20 cellular contexts compared by ENCODE assay signal in genomic region chr7:101436226-101436745, GRCh38.
DNase-seq lines count a peak whose midpoint lies in the region; ATAC-seq, FAIRE-seq and TF ChIP-seq lines count a peak whose summit lies in the region.
"Had no signal": no experiment of that assay in that cellular context is flagged by ENCODE, and none has a peak within 500 bp of the region (broad histone marks: within the 10 kb centered on the region; RNA-seq: fewer than 3 reads in every experiment).

No MANE protein-coding gene starts in this region.

- H4K5ac ChIP-seq in H1 (ENCODE audit: insufficient read length, low read depth, low read length), result no peak overlapping the region

- peaks cover 17 to 25% of the 10 kb centered on the region in 2 donors for H3K27me3 Mint-ChIP-seq in natural killer cell treated with Interleukin-12 subunit alpha and Interleukin-12 subunit beta and Interleukin-15 and Interleukin-18, amount 100 ng/mL, for 72 hours
- H3K27me3 Mint-ChIP-seq in natural killer cell (ENCODE audit: low read depth in 2 of 2) (peaks cover 22 to 25% of the 10 kb centered on the region in 2 donors), mesothelial cell of epicardium (ENCODE audit: low read depth) (no peaks in the 10 kb centered on the region), type B pancreatic cell (no peaks in the 10 kb centered on the region)
- H3K27me3 Mint-ChIP-seq in CD8-positive, alpha-beta T cell (ENCODE audit: low read depth), result peaks cover 24% of the 10 kb centered on the region

- no peak overlapping the region for H3K9ac ChIP-seq in H1 (replicated peaks in 1 of 4; ENCODE audit: extremely low read depth in 1 of 4, low read depth in 3 of 4, low read length in 3 of 4)

- H3K23me2 ChIP-seq in H1 (ENCODE audit: low read depth, low read length), result no peaks in the 10 kb centered on the region

- TF ChIP-seq POLR2A in H1 (IDR thresholded peaks at IDR 0.05; ENCODE audit: control extremely low read depth in 1 of 2, low read depth in 2 of 2, low read length in 2 of 2), result no peak

- no peak for FAIRE-seq in H1 (lab: Jason Lieb, UNC)
- FAIRE-seq: D721Med, H54 had no signal

- no peak for ATAC-seq in natural killer cell treated with Interleukin-12 subunit alpha and Interleukin-12 subunit beta and Interleukin-15 and Interleukin-18, amount 100 ng/mL, for 72 hours
- no peak for ATAC-seq in natural killer cell
- ATAC-seq in CD8-positive, alpha-beta T cell, result no peak
- ATAC-seq: Panc1, Right ventricle myocardium inferior had no signal

- no peak for TF ChIP-seq CTCF in natural killer cell (IDR thresholded peaks at IDR 0.05)
- no peak for TF ChIP-seq CTCF in H1 (IDR thresholded peaks at IDR 0.05; ENCODE audit: control extremely low read depth in 1 of 3, insufficient read depth in 1 of 3, low read depth in 1 of 3, low read length in 3 of 3)
- no peak for TF ChIP-seq CTCF in mesothelial cell of epicardium (IDR thresholded peaks at IDR 0.05; ENCODE audit: unreplicated experiment)
- TF ChIP-seq CTCF in type B pancreatic cell (conservative IDR thresholded peaks at IDR 0.05), result peak; percentile 9
- TF ChIP-seq CTCF in CD8-positive, alpha-beta T cell (IDR thresholded peaks at IDR 0.05), result no peak

- no peak overlapping the region; the same call in 1 of the 2 replicates for H4K8ac ChIP-seq in H1 (ENCODE audit: extremely low read depth, insufficient read depth, low read length)

- TF ChIP-seq RAD21 in H1 (IDR thresholded peaks at IDR 0.05 in 1 of 2, conservative IDR thresholded peaks at IDR 0.05 in 1 of 2; ENCODE audit: low read depth in 2 of 2, low read length in 2 of 2), result no peak

- H3K79me1 ChIP-seq in H1 (ENCODE audit: low read depth, low read length), result no peaks in the 10 kb centered on the region; the same call in 1 of the 2 replicates

- no peaks in the 10 kb centered on the region for H3K9me3 ChIP-seq in H1 (ENCODE audit: insufficient read depth in 2 of 2, low read depth in 1 of 2, low read length in 1 of 2)
- no peaks in the 10 kb centered on the region for H3K9me3 ChIP-seq in CD8-positive, alpha-beta T cell (ENCODE audit: low read length)

- no peak overlapping the region for H3K14ac ChIP-seq in H1 (ENCODE audit: insufficient read length)

- 0 out of 2 replicates have a peak overlapping the region, but pooled peaks have one; percentile 13 for H2AK5ac ChIP-seq in H1 (ENCODE audit: low read depth, low read length)

- POLR2A ChIA-PET in H1 (lab: Charles Lee; ENCODE audit: partially characterized antibody), result interaction anchor here (0.8 to 1.8 kb wide), 3 partner anchors 12 to 115 kb away, joined by 4 read pairs; partner anchors contain the start of genes COL26A1 and IFT22
- POLR2A ChIA-PET in CD8-positive, alpha-beta T cell (lab: Charles Lee), result no interaction called here

- no peaks in the 10 kb centered on the region for H3K27me3 ChIP-seq in H1 (replicated peaks in 1 of 4; ENCODE audit: control insufficient read depth in 3 of 4, extremely low read depth in 1 of 4, insufficient read depth in 3 of 4, low read length in 3 of 4)
- no peaks in the 10 kb centered on the region for H3K27me3 ChIP-seq in CD8-positive, alpha-beta T cell (ENCODE audit: insufficient read depth, low read length)

- no peak overlapping the region for H3K27ac ChIP-seq in H1 (ENCODE audit: low read depth, low read length)
- no peak overlapping the region for H3K27ac ChIP-seq in CD8-positive, alpha-beta T cell (ENCODE audit: low read depth, low read length)

- no peak for TF ChIP-seq EP300 in H1 (IDR thresholded peaks at IDR 0.05; ENCODE audit: borderline replicate concordance in 1 of 2, low read depth in 2 of 2, low read length in 2 of 2)

- H3K27ac Mint-ChIP-seq in natural killer cell treated with Interleukin-12 subunit alpha and Interleukin-12 subunit beta and Interleukin-15 and Interleukin-18, amount 100 ng/mL, for 72 hours, result no peak overlapping the region
- H3K27ac Mint-ChIP-seq in natural killer cell (no peak overlapping the region), mesothelial cell of epicardium (peak overlapping the region; percentile 95), type B pancreatic cell (peak overlapping the region; percentile 70)
- no peak overlapping the region for H3K27ac Mint-ChIP-seq in CD8-positive, alpha-beta T cell
- H3K27ac Mint-ChIP-seq: B cell; CD4-positive, alpha-beta memory T cell had no signal

- H3K4ac ChIP-seq in H1 (replicated peaks; ENCODE audit: insufficient read length, low read depth, low read length), result no peak overlapping the region

- H3K23ac ChIP-seq in H1 (ENCODE audit: insufficient read length), result no peak overlapping the region

- H3K4me3 Mint-ChIP-seq in natural killer cell treated with Interleukin-12 subunit alpha and Interleukin-12 subunit beta and Interleukin-15 and Interleukin-18, amount 100 ng/mL, for 72 hours, result no peak overlapping the region
- H3K4me3 Mint-ChIP-seq in natural killer cell (no peak overlapping the region), mesothelial cell of epicardium (peak overlapping the region; percentile 50), type B pancreatic cell (peak overlapping the region; percentile 58)
- no peak overlapping the region for H3K4me3 Mint-ChIP-seq in CD8-positive, alpha-beta T cell
- H3K4me3 Mint-ChIP-seq: B cell; CD4-positive, alpha-beta memory T cell had no signal

- H3K56ac ChIP-seq in H1 (replicated peaks; ENCODE audit: insufficient read length, low read depth, low read length), result no peak overlapping the region

- H3K36me3 Mint-ChIP-seq in natural killer cell treated with Interleukin-12 subunit alpha and Interleukin-12 subunit beta and Interleukin-15 and Interleukin-18, amount 100 ng/mL, for 72 hours, result no peaks in the 10 kb centered on the region
- H3K36me3 Mint-ChIP-seq in natural killer cell (no peaks in the 10 kb centered on the region), mesothelial cell of epicardium (peaks cover 4% of the 10 kb centered on the region), type B pancreatic cell (no peaks in the 10 kb centered on the region)
- no peaks in the 10 kb centered on the region for H3K36me3 Mint-ChIP-seq in CD8-positive, alpha-beta T cell
- H3K36me3 Mint-ChIP-seq: CD4-positive, alpha-beta memory T cell had no signal

- 0 out of 2 replicates have a peak overlapping the region, but pooled peaks have one; percentile 32 for H2BK20ac ChIP-seq in H1 (ENCODE audit: low read length)

- WGBS in H1 (ENCODE audit: extremely low coverage in 1 of 2, insufficient coverage in 1 of 2, insufficient read length in 1 of 2, insufficient replicate concordance in 2 of 2, low coverage in 1 of 2, low lambda C conversion rate in 2 of 2, missing lambda C conversion rate in 1 of 2), 2 experiments, result 86% methylated on average over 14 of the region's 14 CpGs; no CpG with 5 or more reads in 1 of the 2 experiments

- H2AFZ ChIP-seq in H1 (ENCODE audit: low read length), result no peak overlapping the region

- no peaks in the 10 kb centered on the region for H3K4me1 Mint-ChIP-seq in natural killer cell treated with Interleukin-12 subunit alpha and Interleukin-12 subunit beta and Interleukin-15 and Interleukin-18, amount 100 ng/mL, for 72 hours (ENCODE audit: low read depth in 2 of 2)
- no peaks in the 10 kb centered on the region for H3K4me1 Mint-ChIP-seq in natural killer cell
- peaks cover 18% of the 10 kb centered on the region for H3K4me1 Mint-ChIP-seq in mesothelial cell of epicardium
- H3K4me1 Mint-ChIP-seq in type B pancreatic cell (ENCODE audit: unreplicated experiment), result peaks cover 9% of the 10 kb centered on the region
- H3K4me1 Mint-ChIP-seq in CD8-positive, alpha-beta T cell (ENCODE audit: low read depth), result no peaks in the 10 kb centered on the region
- H3K4me1 Mint-ChIP-seq: B cell; CD4-positive, alpha-beta memory T cell had no signal

- H2BK12ac ChIP-seq in H1 (ENCODE audit: low read depth, low read length), result peak overlapping the region; percentile 84; the same call in 1 of the 2 replicates

- no peaks in the 10 kb centered on the region; a peak in 2 of 4 replicates for H3K79me2 ChIP-seq in H1 (ENCODE audit: control insufficient read depth in 1 of 2, insufficient read depth in 2 of 2, low read length in 2 of 2)

- peak overlapping the region; percentile 32; the same call in 1 of the 2 replicates for H2BK5ac ChIP-seq in H1 (ENCODE audit: low read depth, low read length)

- H3K18ac ChIP-seq in H1 (ENCODE audit: extremely low read depth, low read length), result 0 out of 2 replicates have a peak overlapping the region, but pooled peaks have one; percentile 32

- no peaks in the 10 kb centered on the region for H3K36me3 ChIP-seq in H1 (ENCODE audit: control insufficient read depth in 2 of 4, insufficient read depth in 4 of 4, low read length in 3 of 4)
- H3K36me3 ChIP-seq in CD8-positive, alpha-beta T cell (ENCODE audit: insufficient read depth, low read length), result no peaks in the 10 kb centered on the region

- H3K4me1 ChIP-seq in H1 (replicated peaks in 1 of 4; ENCODE audit: control insufficient read depth in 3 of 4, insufficient read depth in 4 of 4, low read length in 3 of 4), result peaks cover 4 to 19% (median 11%) of the 10 kb centered on the region in 4 experiments
- no peaks in the 10 kb centered on the region for H3K4me1 ChIP-seq in CD8-positive, alpha-beta T cell (ENCODE audit: insufficient read depth, low read length)

- DNase-seq in natural killer cell treated with Interleukin-12 subunit alpha and Interleukin-12 subunit beta and Interleukin-15 and Interleukin-18, amount 100 ng/mL, for 72 hours (ENCODE audit: low spot score), result peak; percentile 53
- DNase-seq in natural killer cell, result no peak
- no peak for DNase-seq in H1 (ENCODE audit: low read depth in 1 of 2, low spot score in 2 of 2)
- DNase-seq in mesothelial cell of epicardium (ENCODE audit: low spot score in 2 of 2, unreplicated experiment in 2 of 2), result peak in 1 of 2 experiments; percentile 44
- DNase-seq in type B pancreatic cell (ENCODE audit: extremely low spot score, unreplicated experiment), result no peak
- DNase-seq in MV-4-11 (lab: John Stamatoyannopoulos, UW), result no peak
- no peak for DNase-seq in CD8-positive, alpha-beta T cell
- no peak for DNase-seq in NCI-H146 treated with DMSO at 0.1 percent for 48 hours (lab: John Stamatoyannopoulos, UW; ENCODE audit: unreplicated experiment)
- DNase-seq: 8988T; CD4-positive, alpha-beta memory T cell; DMS79 treated with DMSO at 0.1 percent for 48 hours; KG1; NCI-H1417 treated with DMSO at 0.1 percent for 48 hours; NCI-H1930; NCI-H526 had no signal

- peaks cover 0 to 5% of the 10 kb centered on the region in 2 experiments for H4K20me1 ChIP-seq in H1 (replicated peaks in 1 of 2; ENCODE audit: control insufficient read depth in 1 of 2, insufficient read depth in 2 of 2, low read length in 2 of 2)

- CTCF ChIA-PET in H1 (lab: Charles Lee; ENCODE audit: partially characterized antibody), result interaction anchor here (0.9 to 5.6 kb wide), 10 partner anchors 24 to 154 kb away, joined by 3 to 39 read pairs (median 5); partner anchors contain the start of gene IFT22
- CTCF ChIA-PET in CD8-positive, alpha-beta T cell (lab: Charles Lee), result no interaction called here

- H4K91ac ChIP-seq in H1 (replicated peaks; ENCODE audit: insufficient read length, low read length), result peak overlapping the region; percentile 25

- intact Hi-C loops in natural killer cell (cut with micrococcal nuclease), result no loop called here
- intact Hi-C loops in CD8-positive, alpha-beta T cell (cut with DNase I, micrococcal nuclease), result no loop called here

- no peak overlapping the region for H2BK15ac ChIP-seq in H1 (ENCODE audit: low read length)

- no peak overlapping the region for H2BK120ac ChIP-seq in H1 (replicated peaks; ENCODE audit: low read depth, low read length)

- no peak overlapping the region for H3K4me3 ChIP-seq in H1 (ENCODE audit: extremely low read depth in 1 of 4, insufficient read depth in 2 of 4, low read depth in 3 of 4, low read length in 4 of 4)
- H3K4me3 ChIP-seq in CD8-positive, alpha-beta T cell (ENCODE audit: low read depth, low read length), result no peak overlapping the region

- H3K4me2 ChIP-seq in H1 (ENCODE audit: insufficient read depth in 1 of 2, low read depth in 2 of 2, low read length in 2 of 2), result no peak overlapping the region

- no peaks in the 10 kb centered on the region for H3K9me3 Mint-ChIP-seq in natural killer cell treated with Interleukin-12 subunit alpha and Interleukin-12 subunit beta and Interleukin-15 and Interleukin-18, amount 100 ng/mL, for 72 hours
- H3K9me3 Mint-ChIP-seq in natural killer cell (no peaks in the 10 kb centered on the region), mesothelial cell of epicardium (no peaks in the 10 kb centered on the region), type B pancreatic cell (no peaks in the 10 kb centered on the region)
- H3K9me3 Mint-ChIP-seq in CD8-positive, alpha-beta T cell, result no peaks in the 10 kb centered on the region
- H3K9me3 Mint-ChIP-seq: CD4-positive, alpha-beta memory T cell had no signal

Comparison
In these comparisons a context has a peak if more than half of its experiments do, and no peak if none do; other contexts are left out.
1. H3K27ac Mint-ChIP-seq: peak in mesothelial cell of epicardium (single experiment) and type B pancreatic cell (single experiment); none in natural killer cell treated with Interleukin-12 subunit alpha and Interleukin-12 subunit beta and Interleukin-15 and Interleukin-18, amount 100 ng/mL, for 72 hours (0 of 2), natural killer cell (0 of 2) and CD8-positive, alpha-beta T cell (single experiment).
2. H3K4me3 Mint-ChIP-seq: peak in mesothelial cell of epicardium (single experiment) and type B pancreatic cell (single experiment); none in natural killer cell treated with Interleukin-12 subunit alpha and Interleukin-12 subunit beta and Interleukin-15 and Interleukin-18, amount 100 ng/mL, for 72 hours (single experiment), natural killer cell (single experiment) and CD8-positive, alpha-beta T cell (single experiment).